8 cellular contexts compared by ENCODE assay signal in genomic region chr10:102773986-102774385, GRCh38. TPM values are rescaled to one million over a fixed set of nuclear protein-coding genes. Genes with fewer than 3 reads are reported as not detected.
DNase-seq lines count a peak whose midpoint lies in the region; ATAC-seq and TF ChIP-seq lines count a peak whose summit lies in the region.

No MANE protein-coding gene starts in this region.

- TF ChIP-seq POLR2A in body of pancreas (IDR thresholded peaks at IDR 0.05) (no peak), tibial nerve (IDR thresholded peaks at IDR 0.05) (no peak)

- H3K27ac ChIP-seq in body of pancreas (peak overlapping the region; percentile 5 to 35 (median 30)), tibial nerve (peak overlapping the region; percentile 82 to 97 (median 88))

- TF ChIP-seq EP300 in tibial nerve (IDR thresholded peaks at IDR 0.05) = no peak

- CTCF ChIA-PET in activated naive CD4-positive, alpha-beta T cell treated with anti-CD3 and anti-CD28 coated beads, Interleukin-2, amount 10 ng/mL, durations not matched to agents 7 days and 5 days (lab: Charles Lee) = interaction anchor here (1.0 to 4.7 kb wide), 2 partner anchors 21 to 60 kb away, joined by 3 to 27 read pairs; partner anchors contain the start of genes ARL3 and SFXN2

- no peaks in the 10 kb centered on the region for H3K27me3 Mint-ChIP-seq in activated naive CD4-positive, alpha-beta T cell treated with anti-CD3 and anti-CD28 coated beads, Interleukin-2, amount 10 ng/mL, durations not matched to agents 7 days and 5 days
- H3K27me3 Mint-ChIP-seq in mesothelial cell of epicardium (ENCODE audit: low read depth) = no peaks in the 10 kb centered on the region

- H3K27ac Mint-ChIP-seq in activated naive CD4-positive, alpha-beta T cell treated with anti-CD3 and anti-CD28 coated beads, Interleukin-2, amount 10 ng/mL, durations not matched to agents 7 days and 5 days = no peak overlapping the region
- H3K27ac Mint-ChIP-seq in mesothelial cell of epicardium = peak overlapping the region; percentile 98

- 77 to 81% methylated on average over 5 of the region's 5 CpGs for WGBS in body of pancreas, 2 donors
- 40 to 48% methylated on average over 5 of the region's 5 CpGs for WGBS in tibial nerve, 2 donors

- H3K4me1 Mint-ChIP-seq in activated naive CD4-positive, alpha-beta T cell treated with anti-CD3 and anti-CD28 coated beads, Interleukin-2, amount 10 ng/mL, durations not matched to agents 7 days and 5 days = peaks cover 36% of the 10 kb centered on the region
- H3K4me1 Mint-ChIP-seq in mesothelial cell of epicardium = peaks cover 77% of the 10 kb centered on the region

- TF ChIP-seq CTCF in body of pancreas (IDR thresholded peaks at IDR 0.05) (no peak), mesothelial cell of epicardium (IDR thresholded peaks at IDR 0.05; ENCODE audit: unreplicated experiment) (no peak), tibial nerve (IDR thresholded peaks at IDR 0.05) (no peak)

- no peaks in the 10 kb centered on the region for H3K9me3 ChIP-seq in body of pancreas
- no peaks in the 10 kb centered on the region for H3K9me3 ChIP-seq in tibial nerve

- intact Hi-C loops in body of pancreas (cut with DNase I) = no loop called here

- H3K36me3 ChIP-seq in body of pancreas (replicated peaks in 1 of 2; ENCODE audit: insufficient read depth in 1 of 2, low read depth in 2 of 2) (no peaks in the 10 kb centered on the region), tibial nerve (no peaks in the 10 kb centered on the region)

- H3K4me3 Mint-ChIP-seq in activated naive CD4-positive, alpha-beta T cell treated with anti-CD3 and anti-CD28 coated beads, Interleukin-2, amount 10 ng/mL, durations not matched to agents 7 days and 5 days = no peak overlapping the region
- no peak overlapping the region for H3K4me3 Mint-ChIP-seq in mesothelial cell of epicardium

- no peaks in the 10 kb centered on the region for H3K27me3 ChIP-seq in body of pancreas
- no peaks in the 10 kb centered on the region for H3K27me3 ChIP-seq in tibial nerve

- DNase-seq in activated naive CD4-positive, alpha-beta T cell treated with anti-CD3 and anti-CD28 coated beads, Interleukin-2, amount 10 ng/mL, durations not matched to agents 7 days and 5 days = peak; percentile 44
- no peak for DNase-seq in activated naive CD4-positive, alpha-beta T cell treated with anti-CD3 and anti-CD28 coated beads, Interleukin-2, amount 50 U/mL, for 16 hours
- DNase-seq in body of pancreas (peak in 1 of 4 donors; percentile 20), mesothelial cell of epicardium (ENCODE audit: low spot score in 2 of 2, unreplicated experiment in 2 of 2) (no peak), tibial nerve (ENCODE audit: low spot score in 2 of 2) (peak in 1 of 2 donors; percentile 52)
- no peak for DNase-seq in effector CD8-positive, alpha-beta T cell (lab: John Stamatoyannopoulos, UW)

- H3K4me3 ChIP-seq in body of pancreas = no peak overlapping the region
- H3K4me3 ChIP-seq in tibial nerve = no peak overlapping the region

- no peak for ATAC-seq in body of pancreas
- ATAC-seq in HG03469 (IDR thresholded peaks at IDR 0.05; ENCODE audit: unreplicated experiment) = no peak
- ATAC-seq in HG03520 (IDR thresholded peaks at IDR 0.05; ENCODE audit: unreplicated experiment) = no peak

- peaks cover 68% of the 10 kb centered on the region for H3K4me1 ChIP-seq in body of pancreas
- H3K4me1 ChIP-seq in tibial nerve = peaks cover 0 to 99% (median 62%) of the 10 kb centered on the region in 4 donors

- peaks cover 2% of the 10 kb centered on the region for H3K36me3 Mint-ChIP-seq in activated naive CD4-positive, alpha-beta T cell treated with anti-CD3 and anti-CD28 coated beads, Interleukin-2, amount 10 ng/mL, durations not matched to agents 7 days and 5 days
- H3K36me3 Mint-ChIP-seq in mesothelial cell of epicardium = no peaks in the 10 kb centered on the region

- no peaks in the 10 kb centered on the region for H3K9me3 Mint-ChIP-seq in activated naive CD4-positive, alpha-beta T cell treated with anti-CD3 and anti-CD28 coated beads, Interleukin-2, amount 10 ng/mL, durations not matched to agents 7 days and 5 days
- H3K9me3 Mint-ChIP-seq in mesothelial cell of epicardium = no peaks in the 10 kb centered on the region

RNA-seq across cellular contexts. Expression of gene WBP1L, which starts 30.2 kb away (rescaled TPM):
- total RNA-seq in body of pancreas (10 to 100 TPM; 30.6 to 55.4 TPM), mesothelial cell of epicardium (56.3 to 56.7 TPM (median 56.3 TPM) in 3 replicates), tibial nerve (100 to 1,000 TPM in 3 of 4 donors, 10 to 100 TPM in 1; 89.4 to 191 (median 158) TPM)

RNA-seq across cellular contexts. Expression of gene SFXN2, which starts 59.5 kb away (rescaled TPM):
- total RNA-seq in body of pancreas (1 to 10 TPM; 2.1 to 7.3 TPM), mesothelial cell of epicardium (33.3 to 36.8 TPM (median 34.9 TPM) in 3 replicates), tibial nerve (10 to 100 TPM in 3 of 4 donors, 1 to 10 TPM in 1; 7.2 to 26.4 (median 11.3) TPM)

RNA-seq across cellular contexts. Expression of gene ARL3, which starts 59.8 kb away (rescaled TPM):
- total RNA-seq in body of pancreas (1 to 10 TPM; 1.8 to 4.0 TPM), mesothelial cell of epicardium (13.0 to 13.9 TPM (median 13.7 TPM) in 3 replicates), tibial nerve (10 to 100 TPM; 11.0 to 17.7 (median 13.8) TPM)
